ENCODE assay signal across 22 cellular contexts in the genomic region with DNA sequence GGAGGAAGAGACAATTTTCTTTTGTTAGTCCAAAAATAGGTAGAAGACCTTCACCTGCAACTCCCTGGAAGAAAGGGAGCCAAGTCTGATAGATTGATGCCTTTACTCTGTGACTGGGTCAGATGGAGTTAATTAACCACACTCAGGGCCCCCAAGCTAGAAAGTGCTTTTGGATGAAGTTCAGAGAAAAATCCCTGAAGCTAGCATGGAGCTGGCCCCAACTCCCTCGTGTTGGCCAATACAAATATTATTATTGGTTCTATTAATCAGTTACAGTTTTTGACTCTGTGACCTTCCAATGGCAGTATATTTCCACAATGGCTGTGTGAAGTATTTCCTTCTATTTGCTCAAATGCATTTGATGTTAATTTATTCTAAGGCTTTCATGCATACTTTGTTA.
DNase-seq lines count a peak whose midpoint lies in the region; ATAC-seq lines count a peak whose summit lies in the region.
"Had no signal": no experiment of that assay in that cellular context is flagged by ENCODE, and none has a peak within 500 bp of the region (broad histone marks: within the 10 kb centered on the region; RNA-seq: fewer than 3 reads in every experiment).

No MANE protein-coding gene starts in this region.

- DNase-seq in NCI-H446 treated with DMSO at 0.1 percent for 48 hours (lab: John Stamatoyannopoulos, UW) (peak; percentile 28), brain pericyte (ENCODE audit: low read depth, low spot score) (peak; percentile 33), left kidney (ENCODE audit: low read depth, low spot score) (peak; percentile 53), renal cortical epithelial cell (ENCODE audit: low read depth) (peak; percentile 70), left lobe of liver (ENCODE audit: low spot score) (no peak)
- no peak for DNase-seq in activated CD4-positive, alpha-beta T cell treated with anti-CD3 and anti-CD28 coated beads for 48 hours
- no peak for DNase-seq in stimulated activated naive CD8-positive, alpha-beta T cell treated with anti-CD3 and anti-CD28 coated beads, Interleukin-15, Interleukin-2, amounts not matched to agents 100 U/mL and 50 U/mL, for 24 hours
- DNase-seq: 8988T; ACHN; AML-193; BE2C; CD4-positive, alpha-beta T cell; CD8-positive, alpha-beta memory T cell; DMS 273 treated with DMSO at 0.1 percent for 48 hours; DMS79; EL; GDM1; H7; HCEC 1CT had no signal

- no peak for ATAC-seq in left lobe of liver
- ATAC-seq in stimulated activated naive CD8-positive, alpha-beta T cell treated with anti-CD3 and anti-CD28 coated beads, Interleukin-15, Interleukin-2, amounts not matched to agents 100 U/mL and 50 U/mL, for 24 hours, result no peak
- ATAC-seq in HG02884 (IDR thresholded peaks at IDR 0.05; ENCODE audit: unreplicated experiment), result no peak
- ATAC-seq: A549, GM12878 had no signal

Comparison
In these comparisons a context has a peak if more than half of its experiments do, and no peak if none do; other contexts are left out.
1. DNase-seq: peak in NCI-H446 treated with DMSO at 0.1 percent for 48 hours (single experiment), brain pericyte (single experiment), left kidney (single experiment) and renal cortical epithelial cell (single experiment); none in activated CD4-positive, alpha-beta T cell treated with anti-CD3 and anti-CD28 coated beads for 48 hours (single experiment), left lobe of liver (single experiment) and stimulated activated naive CD8-positive, alpha-beta T cell treated with anti-CD3 and anti-CD28 coated beads, Interleukin-15, Interleukin-2, amounts not matched to agents 100 U/mL and 50 U/mL, for 24 hours (single experiment).